In the genomic region with DNA sequence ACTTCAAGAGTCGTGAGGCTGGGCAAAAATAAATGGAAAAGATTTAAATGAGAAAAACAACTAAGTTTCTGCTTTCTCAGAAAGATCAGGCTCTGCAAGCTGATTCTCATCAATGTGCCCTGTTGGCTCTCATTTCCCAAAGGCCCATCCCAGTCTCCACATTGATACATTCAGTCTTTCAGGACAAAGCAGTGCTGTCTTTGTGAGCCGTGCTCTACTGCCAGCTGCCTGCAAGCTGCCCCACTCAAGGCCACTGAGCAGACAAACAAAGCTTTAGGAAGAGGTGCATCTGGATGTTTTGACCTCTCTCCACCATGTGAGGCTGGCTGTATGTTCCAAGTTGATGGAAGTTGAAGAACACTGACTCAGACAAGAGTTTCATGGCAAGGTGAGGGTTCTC, we compare ENCODE assay signal across 22 cellular contexts.
"Had no signal": no experiment of that assay in that cellular context is flagged by ENCODE, and none has a peak within 500 bp of the region (broad histone marks: within the 10 kb centered on the region; RNA-seq: fewer than 3 reads in every experiment).

No MANE protein-coding gene starts in this region.

- H3K36me3 ChIP-seq: MG63, SJSA1 had no signal

- H3K27me3 ChIP-seq: MG63, SJSA1 had no signal

- DNase-seq: IMR-90, Karpas-422, KG1, MG63, NCI-H1092, NCI-H1105 treated with DMSO at 0.1 percent for 48 hours, NCI-H1417 treated with DMSO at 0.1 percent for 48 hours, NCI-H146, NCI-H1694 treated with DMSO at 0.1 percent for 48 hours, NCI-H1930, NCI-H2081, NCI-H2107, NCI-H2171 treated with DMSO at 0.1 percent for 48 hours, NCI-H446, NCI-H510A treated with DMSO at 0.1 percent for 48 hours, NCI-H526, NCI-H774, Right ventricle myocardium superior, RPMI8226, SIG-M5 had no signal

- H3K9me3 ChIP-seq: MG63, SJSA1 had no signal

- H3K4me3 ChIP-seq: MG63, SJSA1, SK-N-MC had no signal

- H3K27ac ChIP-seq: SJSA1, SK-N-MC had no signal

- H3K4me1 ChIP-seq: SJSA1 had no signal
